ENCODE assay signal across 8 cellular contexts in the genomic region with DNA sequence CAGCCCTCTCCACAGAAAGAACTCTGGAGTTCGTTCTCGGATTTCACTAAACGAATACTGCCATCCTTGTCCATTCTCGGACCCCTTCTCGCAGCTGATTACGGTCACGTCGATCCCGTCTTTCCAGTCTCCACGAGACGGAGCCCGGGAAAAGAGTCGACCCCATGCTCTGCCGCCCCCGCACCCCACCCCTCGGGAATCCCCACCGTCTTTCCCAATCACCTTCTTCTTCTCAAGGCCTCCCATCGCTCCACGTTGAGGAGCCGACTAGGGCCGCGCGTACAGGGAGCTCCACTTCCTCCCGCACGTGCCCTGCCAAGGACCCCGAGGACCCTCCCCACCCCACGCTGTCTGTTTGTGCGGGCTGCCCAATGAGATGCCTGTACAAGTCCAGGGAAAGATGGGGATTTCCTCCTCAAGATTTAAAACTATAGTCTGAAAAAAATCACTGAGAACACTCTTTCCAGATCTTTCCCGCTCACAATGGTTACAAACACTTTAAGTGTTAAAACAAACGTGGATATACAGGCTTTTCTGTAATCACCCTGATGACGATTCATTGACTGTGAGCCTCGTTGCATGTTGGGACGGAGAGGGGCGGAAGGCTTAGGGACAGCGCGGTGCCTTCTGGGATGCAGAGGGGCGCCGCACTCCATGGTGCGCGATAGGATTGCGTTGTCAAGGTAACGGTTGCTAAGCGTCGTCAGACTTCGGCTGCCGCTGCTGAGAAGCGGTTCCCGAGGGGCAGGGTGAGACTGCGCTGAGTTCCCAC. TPM values are rescaled to one million over a fixed set of nuclear protein-coding genes. Genes with fewer than 3 reads are reported as not detected.
DNase-seq lines count a peak whose midpoint lies in the region; FAIRE-seq and TF ChIP-seq lines count a peak whose summit lies in the region.

A gene (minus strand): TSS at position 323 of the 772 bp plus-strand sequence. CDS start 77 bp downstream, at position 246.

- H4K91ac ChIP-seq in neuronal stem cell (ENCODE audit: low read depth, low read length, poor library complexity) = no peak within 1 kb of the TSS

- H3K36me3 ChIP-seq in neuronal stem cell (replicated peaks in 1 of 2; ENCODE audit: control insufficient read depth in 2 of 2, insufficient read depth in 2 of 2, low read length in 2 of 2) = peaks cover 19 to 28% of the 10 kb centered on the region in 2 donors

- no peak within 1 kb of the TSS for H2BK12ac ChIP-seq in neuronal stem cell (ENCODE audit: low read length)

- H3K4ac ChIP-seq in neuronal stem cell (ENCODE audit: low read length) = no peak within 1 kb of the TSS

- no peak within 1 kb of the TSS for H3K27ac ChIP-seq in neuronal stem cell (replicated peaks; ENCODE audit: low read length)

- peak within 1 kb of the TSS; percentile 72 for H3K4me2 ChIP-seq in neuronal stem cell (ENCODE audit: insufficient read depth, low read length, poor library complexity, severe bottlenecking)

- H3K23ac ChIP-seq in neuronal stem cell (ENCODE audit: low read depth, low read length, poor library complexity) = no peak within 1 kb of the TSS

- H3K18ac ChIP-seq in neuronal stem cell (ENCODE audit: low read length) = no peak within 1 kb of the TSS

- H3K9ac ChIP-seq in neuronal stem cell (ENCODE audit: low read depth, low read length, poor library complexity) = peak within 1 kb of the TSS; percentile 63

- no peak within 1 kb of the TSS for H2AK5ac ChIP-seq in neuronal stem cell (ENCODE audit: low read depth, low read length)

- in situ Hi-C loops in SK-MEL-5 (cut with HindIII; ENCODE audit: low pct_unique_long_range_greater_than_20kb, low sequenced_read_pairs) = no loop called here

- H2BK120ac ChIP-seq in neuronal stem cell (ENCODE audit: low read depth, low read length) = no peak within 1 kb of the TSS

- no peak within 1 kb of the TSS for H3K14ac ChIP-seq in neuronal stem cell (ENCODE audit: low read length)

- no peak within 1 kb of the TSS for H2BK5ac ChIP-seq in neuronal stem cell (ENCODE audit: low read length)

- no peaks in the 10 kb centered on the region for H3K27me3 ChIP-seq in neuronal stem cell (ENCODE audit: control insufficient read depth in 3 of 3, insufficient read depth in 3 of 3, low read depth in 1 of 3, low read length in 3 of 3)

- TF ChIP-seq CTCF in HFF-Myc (IDR thresholded peaks at IDR 0.05; ENCODE audit: low read depth, low read length, missing control alignments) = no peak
- no peak for TF ChIP-seq CTCF in subcutaneous adipose tissue (IDR thresholded peaks at IDR 0.05; ENCODE audit: low read depth)

- H2BK15ac ChIP-seq in neuronal stem cell (ENCODE audit: low read length) = no peak within 1 kb of the TSS

- H3K4me1 ChIP-seq in neuronal stem cell (ENCODE audit: control insufficient read depth in 2 of 2, insufficient read depth in 1 of 2, low read depth in 1 of 2, low read length in 2 of 2) = peaks cover 7 to 10% of the 10 kb centered on the region in 2 donors

- H3K79me1 ChIP-seq in neuronal stem cell (ENCODE audit: low read depth, low read length) = peaks cover 5% of the 10 kb centered on the region

- peak; percentile 76 for FAIRE-seq in frontal cortex (lab: Jason Lieb, UNC)

- no peaks in the 10 kb centered on the region for H3K9me3 ChIP-seq in neuronal stem cell (replicated peaks in 1 of 2; ENCODE audit: control insufficient read depth in 2 of 2, insufficient read depth in 1 of 2, low read depth in 1 of 2, low read length in 2 of 2)

- no peak within 1 kb of the TSS for H4K8ac ChIP-seq in neuronal stem cell (ENCODE audit: low read depth, low read length)

- H3K4me3 ChIP-seq in HFF-Myc (replicated peaks; ENCODE audit: low read depth, low read length) = peak within 1 kb of the TSS; percentile 98
- H3K4me3 ChIP-seq in neuronal stem cell (ENCODE audit: low read length in 2 of 2) = peak within 1 kb of the TSS; percentile 76 to 85

- DNase-seq in GM04503 (ENCODE audit: low read depth) (peak; percentile 90), HFF-Myc (ENCODE audit: extremely low read depth, low read depth) (peak; percentile 96), NAMALWA (ENCODE audit: low spot score) (peak; percentile 99), SK-MEL-5 (ENCODE audit: low read depth, low spot score) (peak; percentile 99), frontal cortex (ENCODE audit: low spot score in 2 of 2) (peak; percentile 88 to 95), neuronal stem cell (ENCODE audit: low spot score) (peak; percentile 98)
- DNase-seq in activated naive CD4-positive, alpha-beta T cell treated with Interleukin-2 at 50 U/mL for 16 hours = peak; percentile 95

- H2AFZ ChIP-seq in neuronal stem cell (ENCODE audit: low read length) = peak within 1 kb of the TSS; percentile 66

- WGBS in neuronal stem cell (ENCODE audit: extremely low coverage in 2 of 2, insufficient read length in 2 of 2, insufficient replicate concordance in 1 of 2), 2 donors = no CpG with 5 or more reads among the region's 49 CpGs

RNA-seq across cellular contexts. Expression of the gene that starts here (rescaled TPM):
- 185 and 200 TPM in 2 replicates for total RNA-seq in SK-MEL-5 (2014; rRNA removed; shearing (Covaris generic))
- polyA plus RNA-seq in SK-MEL-5 (2015; cell fraction: cytosol; rRNA removed) = 163 and 168 TPM in 2 replicates
- polyA plus RNA-seq in SK-MEL-5 (2015; cell fraction: nucleus; rRNA removed) = 85.1 and 121 TPM in 2 replicates
- total RNA-seq in frontal cortex (52.2 TPM), subcutaneous adipose tissue (10 to 100 TPM; 26.0 to 69.5 (median 36.4) TPM)
- 42.0 TPM for polyA plus RNA-seq in neuronal stem cell (2013, experiment 1 of 2)
- polyA plus RNA-seq in neuronal stem cell (2013, experiment 2 of 2) = 42.4 TPM
